Comparison of ENCODE assay signal across 10 cellular contexts in genomic region chr7:97635622-97636021, GRCh38.
"Had no signal": no experiment of that assay in that cellular context is flagged by ENCODE, and none has a peak within 500 bp of the region (broad histone marks: within the 10 kb centered on the region; RNA-seq: fewer than 3 reads in every experiment).

No MANE protein-coding gene starts in this region.

- H3K9me3 ChIP-seq: HAP-1 had no signal

- H3K36me3 ChIP-seq: HAP-1 had no signal

- H3K36me3 Mint-ChIP-seq: IgD-negative memory B cell had no signal

- H3K27me3 Mint-ChIP-seq: IgD-negative memory B cell had no signal

- ATAC-seq: HCT116, HepG2 had no signal

- DNase-seq: GOT3, H7, HFFc6, Kasumi-1, KG1 had no signal

- H3K27ac ChIP-seq: HL-60 had no signal

- H3K4me3 ChIP-seq: HAP-1 had no signal

- H3K4me1 Mint-ChIP-seq: IgD-negative memory B cell had no signal

- H3K4me3 Mint-ChIP-seq: HFFc6, IgD-negative memory B cell had no signal

- H3K4me1 ChIP-seq: HAP-1 had no signal

- H3K27ac Mint-ChIP-seq: HFFc6, IgD-negative memory B cell had no signal
